ENCODE assay signal across 9 cellular contexts in genomic region chr3:179898024-179898423, GRCh38.
DNase-seq lines count a peak whose midpoint lies in the region; TF ChIP-seq lines count a peak whose summit lies in the region.
"Had no signal": no experiment of that assay in that cellular context is flagged by ENCODE, and none has a peak within 500 bp of the region (broad histone marks: within the 10 kb centered on the region; RNA-seq: fewer than 3 reads in every experiment).

No MANE protein-coding gene starts in this region.

- no peak overlapping the region for H4K91ac ChIP-seq in trophoblast cell (ENCODE audit: low read depth, low read length)

- TF ChIP-seq POLR2A in NB4 (IDR thresholded peaks at IDR 0.05; ENCODE audit: extremely low read depth, insufficient read length): no peak

- no peaks in the 10 kb centered on the region for H3K4me1 ChIP-seq in trophoblast cell (ENCODE audit: control insufficient read depth in 1 of 2, insufficient read depth in 2 of 2, low read length in 2 of 2)

- H2BK120ac ChIP-seq in trophoblast cell (ENCODE audit: insufficient read depth, low read length, poor library complexity): no peak overlapping the region

- H3K4me2 ChIP-seq in trophoblast cell (ENCODE audit: low read length): no peak overlapping the region

- no peaks in the 10 kb centered on the region for H3K36me3 ChIP-seq in trophoblast cell (ENCODE audit: control insufficient read depth in 1 of 2, insufficient read depth in 2 of 2, low read length in 2 of 2)

- H3K14ac ChIP-seq in trophoblast cell (ENCODE audit: low read length): no peak overlapping the region

- H4K8ac ChIP-seq in trophoblast cell (ENCODE audit: low read depth, low read length): no peak overlapping the region

- no peaks in the 10 kb centered on the region for H3K9me3 ChIP-seq in trophoblast cell (ENCODE audit: insufficient read depth, low read depth, low read length)

- H3K27ac ChIP-seq in trophoblast cell (ENCODE audit: low read depth, low read length): no peak overlapping the region

- no peak overlapping the region for H3K4ac ChIP-seq in trophoblast cell (ENCODE audit: low read depth, low read length)

- H2BK12ac ChIP-seq in trophoblast cell (ENCODE audit: low read length): no peak overlapping the region

- H3K27ac Mint-ChIP-seq in activated naive CD8-positive, alpha-beta T cell treated with anti-CD3 and anti-CD28 coated beads for 36 hours: no peak overlapping the region
- H3K27ac Mint-ChIP-seq: T-helper 1 cell treated with Interleukin-12 subunit alpha and Interleukin-12 subunit beta and Interleukin-4 antibody, amounts not matched to agents 30 μg/mL and 1 μg/mL, for 36 hours had no signal

- no peaks in the 10 kb centered on the region for H3K79me2 ChIP-seq in trophoblast cell (ENCODE audit: control insufficient read depth, insufficient read depth, low read length, poor library complexity)

- H3K9ac ChIP-seq in trophoblast cell (ENCODE audit: low read length): no peak overlapping the region

- H3K4me1 Mint-ChIP-seq in activated naive CD8-positive, alpha-beta T cell treated with anti-CD3 and anti-CD28 coated beads for 36 hours: no peaks in the 10 kb centered on the region

- peak; percentile 19 to 44 for DNase-seq in NCI-H526 (lab: John Stamatoyannopoulos, UW)
- no peak for DNase-seq in NCI-H526 treated with DMSO at 0.1 percent for 48 hours (lab: John Stamatoyannopoulos, UW)
- peak; percentile 10 for DNase-seq in HFF-Myc (ENCODE audit: extremely low read depth, low read depth)
- DNase-seq in NB4 (ENCODE audit: low read depth): peak; percentile 59
- peak; percentile 4 for DNase-seq in activated naive CD8-positive, alpha-beta T cell treated with anti-CD3 and anti-CD28 coated beads for 36 hours
- DNase-seq in trophoblast cell: peak; percentile 17 to 37
- no peak for DNase-seq in amygdala (lab: John Stamatoyannopoulos, UW)
- no peak for DNase-seq in stimulated activated CD4-positive, alpha-beta T cell treated with anti-CD3 and anti-CD28 coated beads, Interleukin-1b, Interleukin-23, amount 100 ng/mL, for 48 hours

- no peaks in the 10 kb centered on the region for H3K9me3 Mint-ChIP-seq in activated naive CD8-positive, alpha-beta T cell treated with anti-CD3 and anti-CD28 coated beads for 36 hours
- H3K9me3 Mint-ChIP-seq: T-helper 1 cell treated with Interleukin-12 subunit alpha and Interleukin-12 subunit beta and Interleukin-4 antibody, amounts not matched to agents 30 μg/mL and 1 μg/mL, for 36 hours had no signal

- peaks cover 4% of the 10 kb centered on the region for H3K27me3 Mint-ChIP-seq in activated naive CD8-positive, alpha-beta T cell treated with anti-CD3 and anti-CD28 coated beads for 36 hours

- no peaks in the 10 kb centered on the region for H3K79me1 ChIP-seq in trophoblast cell (ENCODE audit: low read length)

- H3K27me3 ChIP-seq in trophoblast cell (ENCODE audit: insufficient read depth, low read length): no peaks in the 10 kb centered on the region

- no peak overlapping the region for H2BK5ac ChIP-seq in trophoblast cell (ENCODE audit: low read depth, low read length, poor library complexity)

- no peak overlapping the region for H3K18ac ChIP-seq in trophoblast cell (ENCODE audit: low read length)

- H2AK5ac ChIP-seq in trophoblast cell (ENCODE audit: low read length): no peak overlapping the region

- H3K4me3 ChIP-seq in HFF-Myc (replicated peaks; ENCODE audit: low read depth, low read length) (no peak overlapping the region), NB4 (ENCODE audit: low read depth, low read length) (no peak overlapping the region), trophoblast cell (ENCODE audit: low read depth, low read length) (no peak overlapping the region)

- no peak overlapping the region for H3K23ac ChIP-seq in trophoblast cell (ENCODE audit: low read length)

- H3K36me3 Mint-ChIP-seq in activated naive CD8-positive, alpha-beta T cell treated with anti-CD3 and anti-CD28 coated beads for 36 hours: no peaks in the 10 kb centered on the region

- TF ChIP-seq CTCF in HFF-Myc (IDR thresholded peaks at IDR 0.05; ENCODE audit: low read depth, low read length, missing control alignments) (no peak), NB4 (IDR thresholded peaks at IDR 0.05; ENCODE audit: low read depth, low read length) (no peak)

- no CpG with 5 or more reads among the region's 2 CpGs for WGBS in trophoblast cell (ENCODE audit: extremely low coverage, insufficient coverage, insufficient read length)

- H3K4me3 Mint-ChIP-seq in activated naive CD8-positive, alpha-beta T cell treated with anti-CD3 and anti-CD28 coated beads for 36 hours: no peak overlapping the region
- H3K4me3 Mint-ChIP-seq: T-helper 1 cell treated with Interleukin-12 subunit alpha and Interleukin-12 subunit beta and Interleukin-4 antibody, amounts not matched to agents 30 μg/mL and 1 μg/mL, for 36 hours had no signal

- H4K12ac ChIP-seq in trophoblast cell (ENCODE audit: low read depth, low read length): no peak overlapping the region

- no peak overlapping the region for H2AFZ ChIP-seq in trophoblast cell (ENCODE audit: insufficient read depth, low read length, poor library complexity)

Comparison
In these comparisons a context has a peak if more than half of its experiments do, and no peak if none do; other contexts are left out.
1. DNase-seq: peak in NCI-H526 (2 of 2), HFF-Myc (single experiment), NB4 (single experiment), activated naive CD8-positive, alpha-beta T cell treated with anti-CD3 and anti-CD28 coated beads for 36 hours (single experiment) and trophoblast cell (2 of 2); none in NCI-H526 treated with DMSO at 0.1 percent for 48 hours (single experiment), amygdala (0 of 56) and stimulated activated CD4-positive, alpha-beta T cell treated with anti-CD3 and anti-CD28 coated beads, Interleukin-1b, Interleukin-23, amount 100 ng/mL, for 48 hours (single experiment).